ENCODE assay signal across 16 cellular contexts in the genomic region with DNA sequence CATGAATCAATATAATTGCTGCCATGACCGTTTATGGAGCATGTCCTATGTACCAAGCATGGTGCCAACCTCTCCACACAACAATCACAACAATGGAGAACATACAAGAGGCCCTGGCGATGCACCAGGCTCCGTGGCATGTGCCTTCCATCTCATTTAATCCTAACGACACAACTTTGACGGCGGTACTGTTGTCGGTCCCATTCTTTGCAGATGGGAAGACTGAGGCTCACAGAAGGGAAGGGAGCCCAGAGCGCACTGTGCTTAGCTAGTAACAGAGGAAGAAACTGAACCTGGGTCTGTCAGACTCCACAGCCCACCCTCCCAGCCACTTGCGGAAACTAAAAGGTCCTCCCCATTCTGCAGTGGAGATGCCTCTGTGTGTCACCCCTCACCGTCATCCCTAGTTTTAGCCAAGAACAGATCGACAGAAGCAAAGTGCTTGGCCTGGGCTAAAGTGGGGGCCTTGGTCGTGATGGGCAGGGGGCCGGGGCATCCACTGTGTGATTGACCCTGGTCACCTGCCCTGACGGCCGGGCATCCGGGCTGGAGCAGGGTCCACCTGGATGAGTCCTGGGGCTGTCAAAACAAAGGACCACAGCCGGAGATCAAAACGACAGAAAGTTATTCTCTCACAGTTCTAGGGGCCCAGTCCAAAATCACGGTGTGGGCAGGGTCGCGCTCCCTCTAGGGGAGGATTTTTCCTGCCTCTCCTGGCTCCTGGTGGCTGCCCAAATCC.
"Had no signal": no experiment of that assay in that cellular context is flagged by ENCODE, and none has a peak within 500 bp of the region (broad histone marks: within the 10 kb centered on the region; RNA-seq: fewer than 3 reads in every experiment).

No MANE protein-coding gene starts in this region.

- ATAC-seq: activated CD8-positive, alpha-beta T cell treated with anti-CD3 and anti-CD28 coated beads, Interleukin-2, amount 10 ng/mL, durations not matched to agents 7 days and 5 days; gastrocnemius medialis; mucosa of descending colon; natural killer cell; pancreas; stimulated activated effector memory CD8-positive, alpha-beta T cell treated with anti-CD3 and anti-CD28 coated beads, Interleukin-12 subunit alpha, Interleukin-12 subunit beta, amount 100 ng/mL, for 72 hours had no signal

- H3K36me3 Mint-ChIP-seq: natural killer cell; stimulated activated effector memory CD8-positive, alpha-beta T cell treated with anti-CD3 and anti-CD28 coated beads, Interleukin-12 subunit alpha, Interleukin-12 subunit beta, amount 100 ng/mL, for 72 hours had no signal

- H3K27ac Mint-ChIP-seq: activated CD8-positive, alpha-beta T cell treated with anti-CD3 and anti-CD28 coated beads, Interleukin-2, amount 10 ng/mL, durations not matched to agents 7 days and 5 days; activated T-helper 1 cell treated with anti-CD3 and anti-CD28 coated beads, Interleukin-12 subunit alpha, Interleukin-12 subunit beta, Interleukin-2, Interleukin-4 antibody, amounts not matched to agents 30 ng/mL and 10 ng/mL and 1 ng/mL, durations not matched to agents 14 hours and 24 hours and 36 hours; natural killer cell; stimulated activated effector memory CD8-positive, alpha-beta T cell treated with anti-CD3 and anti-CD28 coated beads, Interleukin-12 subunit alpha, Interleukin-12 subunit beta, amount 100 ng/mL, for 72 hours had no signal

- H3K27me3 Mint-ChIP-seq: central memory CD8-positive, alpha-beta T cell had no signal

- H3K4me3 ChIP-seq: gastrocnemius medialis, mucosa of descending colon, pancreas, SJSA1, transverse colon had no signal

- H3K4me3 Mint-ChIP-seq: activated CD8-positive, alpha-beta T cell treated with anti-CD3 and anti-CD28 coated beads, Interleukin-2, amount 10 ng/mL, durations not matched to agents 7 days and 5 days; activated T-helper 1 cell treated with anti-CD3 and anti-CD28 coated beads, Interleukin-12 subunit alpha, Interleukin-12 subunit beta, Interleukin-2, Interleukin-4 antibody, amounts not matched to agents 30 ng/mL and 10 ng/mL and 1 ng/mL, durations not matched to agents 14 hours and 24 hours and 36 hours; central memory CD8-positive, alpha-beta T cell; natural killer cell; stimulated activated effector memory CD8-positive, alpha-beta T cell treated with anti-CD3 and anti-CD28 coated beads, Interleukin-12 subunit alpha, Interleukin-12 subunit beta, amount 100 ng/mL, for 72 hours had no signal

- H3K9me3 ChIP-seq: gastrocnemius medialis, mucosa of descending colon, pancreas, SJSA1, transverse colon had no signal

- H3K27me3 ChIP-seq: pancreas, SJSA1, transverse colon had no signal

- H3K27ac ChIP-seq: gastrocnemius medialis, pancreas, transverse colon had no signal

- H3K9me3 Mint-ChIP-seq: activated T-helper 1 cell treated with anti-CD3 and anti-CD28 coated beads, Interleukin-12 subunit alpha, Interleukin-12 subunit beta, Interleukin-2, Interleukin-4 antibody, amounts not matched to agents 30 ng/mL and 10 ng/mL and 1 ng/mL, durations not matched to agents 14 hours and 24 hours and 36 hours; central memory CD8-positive, alpha-beta T cell had no signal

- H3K4me1 Mint-ChIP-seq: central memory CD8-positive, alpha-beta T cell; natural killer cell; stimulated activated effector memory CD8-positive, alpha-beta T cell treated with anti-CD3 and anti-CD28 coated beads, Interleukin-12 subunit alpha, Interleukin-12 subunit beta, amount 100 ng/mL, for 72 hours had no signal

- H3K4me1 ChIP-seq: gastrocnemius medialis, pancreas, transverse colon had no signal

- H3K36me3 ChIP-seq: gastrocnemius medialis, pancreas, SJSA1, transverse colon had no signal

- DNase-seq: activated CD4-positive, alpha-beta T cell treated with anti-CD3 and anti-CD28 coated beads for 48 hours; activated CD8-positive, alpha-beta memory T cell treated with anti-CD3 and anti-CD28 coated beads, Interleukin-2, amount 50 U/mL, for 48 hours; activated CD8-positive, alpha-beta T cell treated with anti-CD3 and anti-CD28 coated beads, Interleukin-2, amount 10 ng/mL, durations not matched to agents 7 days and 5 days; activated naive CD4-positive, alpha-beta T cell treated with Interleukin-2 at 50 U/mL for 16 hours; effector memory CD4-positive, alpha-beta T cell; gastrocnemius medialis; mucosa of descending colon; natural killer cell; pancreas; small intestine; SW 1271; transverse colon had no signal
